8 cellular contexts compared by ENCODE assay signal in the genomic region with DNA sequence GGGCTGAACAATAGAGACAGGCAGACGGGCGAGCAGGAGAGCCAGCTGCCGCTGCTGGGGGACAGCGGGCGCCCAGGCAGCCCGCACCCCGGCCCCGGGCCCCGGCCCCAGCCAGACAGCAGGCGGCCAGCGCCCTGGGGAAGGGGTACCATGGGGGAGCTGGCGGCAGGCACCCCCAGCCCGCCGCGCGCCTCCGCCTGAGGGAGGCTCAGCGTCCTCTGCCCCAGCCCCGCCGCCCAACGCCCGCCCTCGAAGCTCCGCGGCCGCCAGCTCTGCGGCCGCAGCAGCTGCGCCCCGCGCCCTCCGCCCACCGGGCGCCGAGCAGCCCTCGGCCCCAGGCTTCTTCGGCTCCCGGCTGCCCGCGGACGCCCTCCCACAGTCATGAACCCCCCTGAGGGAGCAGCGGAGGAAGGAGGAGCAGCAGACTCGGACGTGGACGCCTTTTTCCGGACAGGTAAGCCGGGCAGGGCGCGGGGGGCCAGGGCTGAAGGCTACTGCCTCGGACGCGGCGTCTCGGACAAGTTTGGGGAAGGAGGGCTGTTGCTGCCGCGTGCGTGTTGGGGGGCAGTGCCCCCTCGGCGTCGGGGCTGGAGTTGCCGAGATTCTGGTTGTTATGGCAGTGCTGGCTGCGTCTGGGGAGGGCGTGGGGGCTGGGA. TPM values are rescaled to one million over a fixed set of nuclear protein-coding genes. Genes with fewer than 3 reads are reported as not detected.
DNase-seq lines count a peak whose midpoint lies in the region; ATAC-seq and TF ChIP-seq lines count a peak whose summit lies in the region.

Gene KALRN, plus strand, starts transcription at position 10 of the 656 bp plus-strand sequence.

- H2AK5ac ChIP-seq in IMR-90 (ENCODE audit: low read depth, low read length), result 0 out of 2 replicates have a peak within 1 kb of the TSS, but pooled peaks have one; percentile 73

- no peak within 1 kb of the TSS; the same call in 1 of the 2 replicates for H4K5ac ChIP-seq in IMR-90 (ENCODE audit: low read depth, low read length)

- BruUV-seq in IMR-90 (replicated peaks; lab: Mats Ljungman, UMichigan), result no TSS peak

- WGBS in IMR-90 (ENCODE audit: extremely low coverage in 2 of 2, insufficient read length in 1 of 2), 2 experiments, result 1% methylated on average over 21 of the region's 63 CpGs; no CpG with 5 or more reads in 1 of the 2 experiments

- H3K4me1 Mint-ChIP-seq in stimulated activated naive CD8-positive, alpha-beta T cell treated with anti-CD3 and anti-CD28 coated beads, Interleukin-15, Interleukin-2, amounts not matched to agents 100 ng/mL and 50 ng/mL, for 24 hours (ENCODE audit: low read depth), result peaks cover 6% of the 10 kb centered on the region

- H3K9me1 ChIP-seq in IMR-90 (ENCODE audit: insufficient read depth, low read length), result no peaks in the 10 kb centered on the region

- no peak within 1 kb of the TSS for H2BK15ac ChIP-seq in IMR-90 (ENCODE audit: low read depth, low read length)

- no peaks in the 10 kb centered on the region for H3K36me3 ChIP-seq in IMR-90 (ENCODE audit: control insufficient read depth, insufficient read depth, low read length)

- ATAC-seq in GM19035 (IDR thresholded peaks at IDR 0.05; ENCODE audit: unreplicated experiment) (peak; percentile 20), IMR-90 (ENCODE audit: low read depth) (peak; percentile 36)

- peak within 1 kb of the TSS; percentile 57; the same call in 1 of the 2 replicates for H3K56ac ChIP-seq in IMR-90 (ENCODE audit: extremely low read depth, insufficient read depth, low read length)

- peaks cover 28% of the 10 kb centered on the region for H3K27me3 Mint-ChIP-seq in stimulated activated naive CD8-positive, alpha-beta T cell treated with anti-CD3 and anti-CD28 coated beads, Interleukin-15, Interleukin-2, amounts not matched to agents 100 ng/mL and 50 ng/mL, for 24 hours

- H3K27ac Mint-ChIP-seq in stimulated activated naive CD8-positive, alpha-beta T cell treated with anti-CD3 and anti-CD28 coated beads, Interleukin-15, Interleukin-2, amounts not matched to agents 100 ng/mL and 50 ng/mL, for 24 hours, result no peak within 1 kb of the TSS

- H2BK120ac ChIP-seq in IMR-90 (ENCODE audit: low read depth, low read length), result peak within 1 kb of the TSS; percentile 57

- no peak for TF ChIP-seq RAD21 in IMR-90 (IDR thresholded peaks at IDR 0.05; ENCODE audit: low read length)

- DNase-seq in 8988T (peak; percentile 37), IMR-90 (no peak), cardiac fibroblast (ENCODE audit: low read depth in 2 of 2) (peak in 1 of 2 donors; percentile 11), NAMALWA (ENCODE audit: low spot score) (no peak), cerebellar cortex (ENCODE audit: low spot score) (no peak)

- dilution Hi-C loops in IMR-90 (cut with HindIII; ENCODE audit: low sequenced_read_pairs, unreplicated experiment), result no loop called here

- TF ChIP-seq POLR2A in IMR-90 (IDR thresholded peaks at IDR 0.05; ENCODE audit: low read depth, low read length), result no peak

- peak within 1 kb of the TSS; percentile 83 for H3K4ac ChIP-seq in IMR-90 (ENCODE audit: low read depth, low read length)

- no peaks in the 10 kb centered on the region; the same call in 1 of the 2 replicates for H4K20me1 ChIP-seq in IMR-90 (ENCODE audit: insufficient read depth, low read length)

- POLR2A ChIA-PET in IMR-90 (lab: Charles Lee; ENCODE audit: unreplicated experiment), result interaction anchor here (0.5 to 0.6 kb wide), 2 partner anchors 13 to 93 kb away, joined by 3 to 14 read pairs; no protein-coding TSS in a partner anchor

- peak within 1 kb of the TSS; percentile 70 for H3K9ac ChIP-seq in IMR-90 (ENCODE audit: low read depth, low read length)

- peak within 1 kb of the TSS; percentile 68 for H3K23ac ChIP-seq in IMR-90 (ENCODE audit: low read depth, low read length)

- H3K9me3 Mint-ChIP-seq in stimulated activated naive CD8-positive, alpha-beta T cell treated with anti-CD3 and anti-CD28 coated beads, Interleukin-15, Interleukin-2, amounts not matched to agents 100 ng/mL and 50 ng/mL, for 24 hours, result no peaks in the 10 kb centered on the region

- peak within 1 kb of the TSS; percentile 72 for H3K14ac ChIP-seq in IMR-90 (replicated peaks; ENCODE audit: low read depth, low read length)

- intact Hi-C loops in IMR-90 (cut with micrococcal nuclease), result loop anchor here (5.0 kb wide), 1 partner anchor 249 kb away; no protein-coding TSS in a partner anchor

- CTCF ChIA-PET in IMR-90 (lab: Yijun Ruan, JAX), result interaction anchor here (0.6 to 1.5 kb wide), 10 partner anchors 9 to 227 kb away, joined by 3 to 7 read pairs (median 4); no protein-coding TSS in a partner anchor

- H3K27me3 ChIP-seq in IMR-90 (ENCODE audit: control insufficient read depth, insufficient read depth, low read length) (peaks cover 34% of the 10 kb centered on the region), layer of hippocampus (ENCODE audit: control insufficient read depth, insufficient read depth, low read length) (peaks cover 2% of the 10 kb centered on the region)

- H2BK5ac ChIP-seq in IMR-90 (ENCODE audit: low read depth, low read length, poor library complexity, severe bottlenecking), result no peak within 1 kb of the TSS

- peak within 1 kb of the TSS; percentile 98 for H2AFZ ChIP-seq in IMR-90 (replicated peaks; ENCODE audit: low read length, poor library complexity)

- peak within 1 kb of the TSS; percentile 55 for H3K4me3 ChIP-seq in IMR-90 (ENCODE audit: insufficient read depth, low read depth, low read length)
- peak within 1 kb of the TSS; percentile 63 to 65 for H3K4me3 ChIP-seq in cardiac fibroblast (replicated peaks in 1 of 2; ENCODE audit: low read depth in 2 of 2, low read length in 2 of 2)

- H3K9me3 ChIP-seq in IMR-90 (ENCODE audit: control insufficient read depth, insufficient read depth, low read length), result no peaks in the 10 kb centered on the region

- peak within 1 kb of the TSS; percentile 77 for H2AK9ac ChIP-seq in IMR-90 (replicated peaks; ENCODE audit: low read depth, low read length, poor library complexity)

- H4K91ac ChIP-seq in IMR-90 (ENCODE audit: insufficient read depth, low read depth, low read length), result peak within 1 kb of the TSS; percentile 60; the same call in 1 of the 2 replicates

- H3K4me1 ChIP-seq in IMR-90 (ENCODE audit: control insufficient read depth, insufficient read depth, low read length), result peaks cover 1% of the 10 kb centered on the region; the same call in 1 of the 2 replicates

- H3K27ac ChIP-seq in IMR-90 (ENCODE audit: insufficient read depth, low read length) (peak within 1 kb of the TSS; percentile 28; the same call in 1 of the 2 replicates), layer of hippocampus (ENCODE audit: low read depth, low read length) (peak within 1 kb of the TSS; percentile 48)

- H3K18ac ChIP-seq in IMR-90 (ENCODE audit: low read depth, low read length), result no peak within 1 kb of the TSS

- peak within 1 kb of the TSS; percentile 62 for H3K4me3 Mint-ChIP-seq in stimulated activated naive CD8-positive, alpha-beta T cell treated with anti-CD3 and anti-CD28 coated beads, Interleukin-15, Interleukin-2, amounts not matched to agents 100 ng/mL and 50 ng/mL, for 24 hours

- peak within 1 kb of the TSS; percentile 79 for H3K4me2 ChIP-seq in IMR-90 (ENCODE audit: low read depth, low read length)

- H3K79me1 ChIP-seq in IMR-90 (ENCODE audit: low read depth in 1 of 2, low read length in 2 of 2), result 0 out of 4 replicates have a peak, but pooled peaks cover 0 to 3% of the 10 kb centered on the region in 2 experiments

- H2BK20ac ChIP-seq in IMR-90 (ENCODE audit: low read depth, low read length), result no peak within 1 kb of the TSS; the same call in 1 of the 2 replicates

- TF ChIP-seq CTCF in IMR-90 (conservative IDR thresholded peaks at IDR 0.05; ENCODE audit: low read depth, low read length) (no peak), cardiac fibroblast (IDR thresholded peaks at IDR 0.05; ENCODE audit: low read depth, low read length) (no peak)

- in situ Hi-C loops in IMR-90 (cut with MboI; ENCODE audit: low sequenced_read_pairs), result no loop called here

- peak within 1 kb of the TSS in 1 of 2 experiments; percentile 82; a peak in 1 of 4 replicates for H4K8ac ChIP-seq in IMR-90 (ENCODE audit: low read depth in 2 of 2, low read length in 2 of 2)

- H3K36me3 Mint-ChIP-seq in stimulated activated naive CD8-positive, alpha-beta T cell treated with anti-CD3 and anti-CD28 coated beads, Interleukin-15, Interleukin-2, amounts not matched to agents 100 ng/mL and 50 ng/mL, for 24 hours (ENCODE audit: low read depth), result no peaks in the 10 kb centered on the region

TF ChIP-seq in IMR-90, 13 proteins besides CTCF, POLR2A, EP300 and RAD21 (continues in another document):
- no peak for TF ChIP-seq MAZ (IDR thresholded peaks at IDR 0.05; ENCODE audit: borderline replicate concordance, low read depth, low read length)
- TF ChIP-seq ELK1 (IDR thresholded peaks at IDR 0.05; ENCODE audit: borderline replicate concordance, low read depth, low read length), result no peak
- no peak for TF ChIP-seq NFE2L2 (IDR thresholded peaks at IDR 0.05; ENCODE audit: low read depth, low read length)
- no peak for TF ChIP-seq BHLHE40 (IDR thresholded peaks at IDR 0.05; ENCODE audit: low read depth, low read length)
- TF ChIP-seq RFX5 (IDR thresholded peaks at IDR 0.05; ENCODE audit: low read depth, low read length), result no peak
- TF ChIP-seq, protein P1, sequence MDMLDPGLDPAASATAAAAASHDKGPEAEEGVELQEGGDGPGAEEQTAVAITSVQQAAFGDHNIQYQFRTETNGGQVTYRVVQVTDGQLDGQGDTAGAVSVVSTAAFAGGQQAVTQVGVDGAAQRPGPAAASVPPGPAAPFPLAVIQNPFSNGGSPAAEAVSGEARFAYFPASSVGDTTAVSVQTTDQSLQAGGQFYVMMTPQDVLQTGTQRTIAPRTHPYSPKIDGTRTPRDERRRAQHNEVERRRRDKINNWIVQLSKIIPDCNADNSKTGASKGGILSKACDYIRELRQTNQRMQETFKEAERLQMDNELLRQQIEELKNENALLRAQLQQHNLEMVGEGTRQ (IDR thresholded peaks at IDR 0.05; ENCODE audit: low read depth, low read length), result no peak
- no peak for TF ChIP-seq FOS (IDR thresholded peaks at IDR 0.05; ENCODE audit: low read depth, low read length)
- TF ChIP-seq MAFK (IDR thresholded peaks at IDR 0.05; ENCODE audit: low read depth, low read length), result no peak
- TF ChIP-seq RCOR1 (IDR thresholded peaks at IDR 0.05; ENCODE audit: insufficient replicate concordance, low read length), result no peak

RNA-seq across cellular contexts. Expression of gene KALRN, which starts in this region (rescaled TPM):
- 4.7 and 7.7 TPM in 2 replicates for total RNA-seq in IMR-90 (2012; rRNA removed)
- polyA plus RNA-seq in IMR-90 (2012; rRNA removed), result 2.8 and 3.2 TPM in 2 replicates
- polyA plus RNA-seq in IMR-90 (2012; cell fraction: cytosol; rRNA removed), result 2.3 and 3.5 TPM in 2 replicates
- 5.3 and 7.1 TPM in 2 replicates for polyA plus RNA-seq in IMR-90 (2012; cell fraction: nucleus; rRNA removed; ENCODE audit: low replicate concordance)
